In the genomic region with DNA sequence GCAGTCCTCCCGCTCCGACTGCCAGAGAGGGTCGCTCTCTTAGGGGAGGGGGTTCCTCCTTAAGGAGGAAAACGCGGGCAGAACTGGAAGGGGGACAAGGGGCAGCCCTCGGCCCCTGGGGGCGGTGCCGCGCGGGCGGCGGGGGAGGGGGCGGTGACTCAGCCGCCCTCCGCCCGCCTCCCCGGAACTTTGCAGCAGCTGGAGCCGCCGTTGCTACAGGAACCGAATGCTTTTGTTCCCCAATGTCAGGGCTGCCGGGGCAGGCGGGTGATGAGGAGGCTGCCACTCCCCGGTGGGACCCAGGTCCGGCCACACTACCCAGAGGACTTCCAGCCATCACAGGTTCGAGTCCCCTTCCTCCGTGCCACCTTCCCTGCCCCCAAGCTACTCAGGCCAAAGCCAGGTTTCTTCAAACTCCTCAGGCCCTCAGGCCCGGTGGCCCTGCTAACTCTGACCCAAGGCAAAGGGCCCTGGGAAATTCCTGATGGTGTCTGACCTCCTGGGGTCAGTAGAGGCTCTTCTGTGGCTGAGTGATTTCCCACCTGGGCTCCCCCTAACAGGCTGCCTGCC, we compare ENCODE assay signal across 1 cellular context.
TF ChIP-seq lines count a peak whose summit lies in the region.

No MANE protein-coding gene starts in this region.

TF ChIP-seq in GM23338, 12 proteins besides CTCF, POLR2A, EP300 and RAD21 (continued from another document):
- no peak for TF ChIP-seq ZNF462 (CRISPR knock-in tag; IDR thresholded peaks at IDR 0.05)
